9 cellular contexts compared by ENCODE assay signal in the genomic region with DNA sequence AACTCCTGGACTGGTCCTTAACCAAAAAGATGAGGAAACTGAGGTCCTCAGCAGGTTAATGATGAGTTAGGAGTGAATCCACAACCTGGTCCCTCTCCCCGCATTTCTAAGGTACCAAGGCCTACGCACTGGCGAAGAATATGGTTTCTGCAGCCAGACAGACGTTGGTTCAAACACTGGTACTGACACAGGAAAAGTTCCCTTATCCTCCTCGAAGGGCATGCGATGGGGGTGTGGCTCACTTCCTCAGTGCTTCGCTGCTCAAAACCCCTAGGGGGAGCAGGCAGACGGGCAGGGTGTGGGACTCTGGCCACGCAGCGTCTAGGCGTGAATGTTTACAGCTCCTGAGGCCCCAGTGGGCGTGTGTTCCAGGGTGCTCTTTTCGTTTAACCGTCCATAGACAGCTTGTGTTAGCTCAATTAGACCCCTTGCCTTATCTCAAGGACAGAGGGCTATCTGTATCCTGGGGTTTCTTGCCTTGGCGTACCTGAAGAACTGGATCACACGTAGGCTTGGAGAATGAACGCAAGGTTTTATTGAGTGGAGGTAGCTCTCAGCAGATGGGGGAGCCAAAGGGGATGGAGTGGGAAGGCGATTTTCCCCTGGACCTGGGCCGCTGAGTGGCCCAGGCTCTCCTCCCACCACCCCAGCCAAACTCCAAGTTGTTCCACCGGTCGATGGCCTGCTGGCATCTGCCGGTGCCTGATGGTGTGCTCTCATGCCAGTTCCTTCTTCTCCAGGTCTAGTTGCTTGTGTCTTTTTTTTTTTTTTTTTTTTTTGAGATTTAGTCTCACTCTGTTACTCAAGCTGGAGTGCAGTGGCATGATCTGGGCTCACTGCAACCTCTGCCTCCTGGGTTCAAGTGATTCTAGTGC. TPM values are rescaled to one million over a fixed set of nuclear protein-coding genes. Genes with fewer than 3 reads are reported as not detected.
DNase-seq lines count a peak whose midpoint lies in the region; ATAC-seq, FAIRE-seq and TF ChIP-seq lines count a peak whose summit lies in the region.
"Had no signal": no experiment of that assay in that cellular context is flagged by ENCODE, and none has a peak within 500 bp of the region (broad histone marks: within the 10 kb centered on the region; RNA-seq: fewer than 3 reads in every experiment).

No MANE protein-coding gene starts in this region.

- TF ChIP-seq CTCF in D721Med (IDR thresholded peaks at IDR 0.05; ENCODE audit: insufficient read depth, missing control alignments) (peak; percentile 40), coronary artery (IDR thresholded peaks at IDR 0.05) (peak; percentile 24), mesothelial cell of epicardium (IDR thresholded peaks at IDR 0.05; ENCODE audit: unreplicated experiment) (peak; percentile 38)

- no peak overlapping the region for H3K4me3 ChIP-seq in coronary artery

- H3K27ac Mint-ChIP-seq in mesothelial cell of epicardium = no peak overlapping the region
- no peak overlapping the region for H3K27ac Mint-ChIP-seq in stimulated activated effector memory CD8-positive, alpha-beta T cell treated with anti-CD3 and anti-CD28 coated beads, Interleukin-12 subunit alpha, Interleukin-12 subunit beta, amount 100 ng/mL, for 72 hours
- H3K27ac Mint-ChIP-seq: activated naive CD4-positive, alpha-beta T cell treated with anti-CD3 and anti-CD28 coated beads, Interleukin-2, amount 50 U/mL, for 24 hours had no signal

- H3K27me3 Mint-ChIP-seq in mesothelial cell of epicardium (ENCODE audit: low read depth) = no peaks in the 10 kb centered on the region
- H3K27me3 Mint-ChIP-seq: activated naive CD4-positive, alpha-beta T cell treated with anti-CD3 and anti-CD28 coated beads, Interleukin-2, amount 50 U/mL, for 24 hours had no signal

- no peaks in the 10 kb centered on the region for H3K9me3 Mint-ChIP-seq in mesothelial cell of epicardium
- no peaks in the 10 kb centered on the region for H3K9me3 Mint-ChIP-seq in stimulated activated effector memory CD8-positive, alpha-beta T cell treated with anti-CD3 and anti-CD28 coated beads, Interleukin-12 subunit alpha, Interleukin-12 subunit beta, amount 100 ng/mL, for 72 hours
- H3K9me3 Mint-ChIP-seq: activated naive CD4-positive, alpha-beta T cell treated with anti-CD3 and anti-CD28 coated beads, Interleukin-2, amount 50 U/mL, for 24 hours had no signal

- no peaks in the 10 kb centered on the region for H3K36me3 Mint-ChIP-seq in mesothelial cell of epicardium
- peaks cover 2% of the 10 kb centered on the region for H3K36me3 Mint-ChIP-seq in stimulated activated effector memory CD8-positive, alpha-beta T cell treated with anti-CD3 and anti-CD28 coated beads, Interleukin-12 subunit alpha, Interleukin-12 subunit beta, amount 100 ng/mL, for 72 hours
- H3K36me3 Mint-ChIP-seq: activated naive CD4-positive, alpha-beta T cell treated with anti-CD3 and anti-CD28 coated beads, Interleukin-2, amount 50 U/mL, for 24 hours had no signal

- H3K4me3 Mint-ChIP-seq in mesothelial cell of epicardium = no peak overlapping the region
- H3K4me3 Mint-ChIP-seq in stimulated activated effector memory CD8-positive, alpha-beta T cell treated with anti-CD3 and anti-CD28 coated beads, Interleukin-12 subunit alpha, Interleukin-12 subunit beta, amount 100 ng/mL, for 72 hours = no peak overlapping the region
- H3K4me3 Mint-ChIP-seq: activated naive CD4-positive, alpha-beta T cell treated with anti-CD3 and anti-CD28 coated beads, Interleukin-2, amount 50 U/mL, for 24 hours had no signal

- no peak overlapping the region for H3K27ac ChIP-seq in coronary artery

- DNase-seq in D721Med (ENCODE audit: insufficient read length, low spot score) = peak; percentile 37
- peak; percentile 66 for DNase-seq in NCI-H146 (lab: John Stamatoyannopoulos, UW)
- DNase-seq in activated CD4-positive, alpha-beta T cell treated with anti-CD3 and anti-CD28 coated beads for 24 hours (ENCODE audit: low read depth in 2 of 2) = peak; percentile 56 to 61
- no peak for DNase-seq in coronary artery (ENCODE audit: low spot score)
- DNase-seq in mesothelial cell of epicardium (ENCODE audit: low spot score in 2 of 2, unreplicated experiment in 2 of 2) = no peak
- peak; percentile 50 to 85 for DNase-seq in stimulated activated effector memory CD8-positive, alpha-beta T cell treated with anti-CD3 and anti-CD28 coated beads, Interleukin-12 subunit alpha, Interleukin-12 subunit beta, amount 100 ng/mL, for 72 hours (ENCODE audit: low spot score in 2 of 2)

- no peaks in the 10 kb centered on the region for H3K4me1 Mint-ChIP-seq in mesothelial cell of epicardium
- peaks cover 35% of the 10 kb centered on the region for H3K4me1 Mint-ChIP-seq in stimulated activated effector memory CD8-positive, alpha-beta T cell treated with anti-CD3 and anti-CD28 coated beads, Interleukin-12 subunit alpha, Interleukin-12 subunit beta, amount 100 ng/mL, for 72 hours

- ATAC-seq in GM21723 (IDR thresholded peaks at IDR 0.05; ENCODE audit: unreplicated experiment) = peak; percentile 54
- ATAC-seq in stimulated activated effector memory CD8-positive, alpha-beta T cell treated with anti-CD3 and anti-CD28 coated beads, Interleukin-12 subunit alpha, Interleukin-12 subunit beta, amount 100 ng/mL, for 72 hours = peak; percentile 99
- ATAC-seq in GM18520 (IDR thresholded peaks at IDR 0.05; ENCODE audit: unreplicated experiment) = no peak

- FAIRE-seq in D721Med (lab: Jason Lieb, UNC) = no peak

RNA-seq across cellular contexts. Expression of a gene that starts 31.8 kb away (rescaled TPM):
- 26.2 to 27.7 TPM (median 27.3 TPM) in 3 replicates for total RNA-seq in mesothelial cell of epicardium

Comparison
In these comparisons a context has a peak if more than half of its experiments do, and no peak if none do; other contexts are left out.
1. DNase-seq: peak in D721Med (single experiment), NCI-H146 (single experiment), activated CD4-positive, alpha-beta T cell treated with anti-CD3 and anti-CD28 coated beads for 24 hours (2 of 2) and stimulated activated effector memory CD8-positive, alpha-beta T cell treated with anti-CD3 and anti-CD28 coated beads, Interleukin-12 subunit alpha, Interleukin-12 subunit beta, amount 100 ng/mL, for 72 hours (2 of 2); none in coronary artery (single experiment) and mesothelial cell of epicardium (0 of 2).
2. Peak in every context shown above with its lines, with median percentiles within 50 percentile points of each other: CTCF ChIP-seq.